Comparison of ENCODE assay signal across 28 cellular contexts in the genomic region with DNA sequence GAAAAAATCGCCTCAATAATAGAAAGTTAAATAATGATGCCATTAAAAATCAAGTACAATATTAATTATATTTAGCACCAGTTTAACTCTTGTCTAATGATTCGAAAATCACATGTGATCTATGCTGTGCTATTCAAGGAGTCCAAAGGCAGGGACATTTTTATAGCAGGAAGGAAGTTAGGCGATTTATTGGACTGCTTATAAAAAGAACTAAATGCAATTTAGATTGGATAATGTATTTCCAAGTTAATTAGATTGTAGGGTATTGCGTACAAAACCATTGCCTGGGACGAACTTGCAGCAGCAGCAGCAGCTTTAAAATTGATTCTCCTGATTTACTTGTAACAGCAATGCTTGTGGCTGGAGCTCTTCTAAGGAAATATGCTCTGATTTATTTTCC.
"Had no signal": no experiment of that assay in that cellular context is flagged by ENCODE, and none has a peak within 500 bp of the region (broad histone marks: within the 10 kb centered on the region; RNA-seq: fewer than 3 reads in every experiment).

No MANE protein-coding gene starts in this region.

- H3K27ac ChIP-seq: esophagus muscularis mucosa, foreskin keratinocyte, heart right ventricle, ovary, prostate gland, skin epidermis, uterus had no signal

- ATAC-seq: foreskin keratinocyte; heart right ventricle; left ventricle myocardium superior; sciatic nerve; stimulated activated memory B cell treated with anti-CD40 and anti-IgM and Interleukin-4, amounts not matched to agents 10 μg/mL and 1 μg/mL and 100 μg/mL, for 72 hours; stimulated activated naive CD8-positive, alpha-beta T cell treated with anti-CD3 and anti-CD28 coated beads, Interleukin-15, amount 100 ng/mL, for 72 hours had no signal

- H3K9me3 ChIP-seq: esophagus muscularis mucosa, heart right ventricle, ovary, prostate gland, uterus had no signal

- H3K36me3 ChIP-seq: ovary, prostate gland, uterus had no signal

- H3K4me1 ChIP-seq: esophagus muscularis mucosa, prostate gland, uterus had no signal

- FAIRE-seq: astrocyte had no signal

- DNase-seq: activated CD4-positive, alpha-beta memory T cell treated with anti-CD3 and anti-CD28 coated beads for 36 hours; activated CD4-positive, alpha-beta T cell treated with anti-CD3 and anti-CD28 coated beads, Interleukin-2, amount 10 ng/mL, durations not matched to agents 24 days and 14 days; activated CD4-positive, CD25-positive, alpha-beta regulatory T cell treated with anti-CD3 and anti-CD28 coated beads, Interleukin-2, amount 50 U/mL, for 72 hours; activated CD8-positive, alpha-beta memory T cell treated with anti-CD3 and anti-CD28 coated beads, Interleukin-2, amount 50 U/mL, for 4 hours; activated gamma-delta T cell; activated naive CD4-positive, alpha-beta T cell treated with anti-CD3 and anti-CD28 coated beads, Interleukin-2, amount 10 ng/mL, durations not matched to agents 7 days and 5 days; activated naive CD8-positive, alpha-beta T cell treated with anti-CD3 and anti-CD28 coated beads, Interleukin-2, amount 10 ng/mL, durations not matched to agents 7 days and 5 days; activated T-cell treated with anti-CD3 and anti-CD28 coated beads, Interleukin-2, amount 50 U/mL, for 1 hour; caudate nucleus; endodermal cell; foreskin keratinocyte; heart right ventricle; kidney glomerular epithelial cell; left ventricle myocardium superior; ovary; retina; stimulated activated CD4-positive, alpha-beta T cell treated with anti-CD3 and anti-CD28 coated beads, Interleukin-1b, Interleukin-23, amount 100 ng/mL, for 48 hours; stimulated activated CD4-positive, alpha-beta T cell treated with anti-CD3 and anti-CD28 coated beads, Interleukin-4, amount 100 ng/mL, for 4 hours; stimulated activated CD8-positive, alpha-beta memory T cell treated with anti-CD3 and anti-CD28 coated beads, Interleukin-4, amount 100 ng/mL, for 48 hours; stimulated activated naive CD8-positive, alpha-beta T cell treated with anti-CD3 and anti-CD28 coated beads, Interleukin-15, amount 100 ng/mL, for 72 hours; substantia nigra; uterus had no signal

- H3K4me3 ChIP-seq: esophagus muscularis mucosa, heart right ventricle, ovary, prostate gland, skin epidermis, uterus had no signal
